Comparison of ENCODE assay signal across 1 cellular context in genomic region chr9:82560036-82560435, GRCh38.
TF ChIP-seq lines count a peak whose summit lies in the region.

No MANE protein-coding gene starts in this region.

TF ChIP-seq in HepG2, 621 proteins besides CTCF, POLR2A, EP300 and RAD21 (continued from another document):
- TF ChIP-seq ZC3H4 (CRISPR knock-in tag; IDR thresholded peaks at IDR 0.05; ENCODE audit: borderline replicate concordance) (no peak), MIER2 (CRISPR knock-in tag; IDR thresholded peaks at IDR 0.05) (no peak), CC2D1A (CRISPR knock-in tag; IDR thresholded peaks at IDR 0.05) (no peak), TOPORS (CRISPR knock-in tag; IDR thresholded peaks at IDR 0.05) (no peak), ZNF383 (CRISPR knock-in tag; IDR thresholded peaks at IDR 0.05; ENCODE audit: borderline replicate concordance) (no peak), LBX2 (CRISPR knock-in tag; IDR thresholded peaks at IDR 0.05; ENCODE audit: borderline replicate concordance) (no peak), SMAD1 (CRISPR knock-in tag; IDR thresholded peaks at IDR 0.05; ENCODE audit: borderline replicate concordance, low read depth) (no peak)
